In genomic region chr12:52243774-52244614, GRCh38 we compare ENCODE assay signal across 9 cellular contexts. TPM values are rescaled to one million over a fixed set of nuclear protein-coding genes. Genes with fewer than 3 reads are reported as not detected.
A peak's percentile ranks its signal among the peaks of the same experiment; 100 is the strongest.
DNase-seq lines count a peak whose midpoint lies in the region; ATAC-seq and TF ChIP-seq lines count a peak whose summit lies in the region.
"Had no signal": no experiment of that assay in that cellular context is flagged by ENCODE, and none has a peak within 500 bp of the region (broad histone marks: within the 10 kb centered on the region; RNA-seq: fewer than 3 reads in every experiment).

No MANE protein-coding gene starts in this region.

- no TSS peak for BruUV-seq in Caco-2 (replicated peaks; lab: Mats Ljungman, UMichigan)

- H3K27me3 ChIP-seq in Caco-2 (replicated peaks; ENCODE audit: control insufficient read depth, insufficient read depth, low read length), result no peaks in the 10 kb centered on the region
- H3K27me3 ChIP-seq in GM23338 (ENCODE audit: insufficient read depth), result 0 out of 2 replicates have a peak, but pooled peaks cover under 1% of the 10 kb centered on the region

- POLR2A ChIA-PET in Caco-2 (lab: Charles Lee), result no interaction called here

- no peak for DNase-seq in Caco-2
- peak; percentile 15 for DNase-seq in SK-N-DZ (ENCODE audit: low spot score)
- peak; percentile 87 for DNase-seq in amniotic epithelial cell (ENCODE audit: low read depth)
- peak; percentile 97 for DNase-seq in kidney tubule cell (ENCODE audit: low spot score)
- peak; percentile 9 to 55 (median 46) for DNase-seq in stimulated activated CD4-positive, alpha-beta T cell treated with anti-CD3 and anti-CD28 coated beads, TNF-alpha, amount 100 ng/mL, for 1 hour (ENCODE audit: low read depth in 3 of 3, low spot score in 1 of 3)
- no peak for DNase-seq in GM23338 (ENCODE audit: low spot score)

- H3K9me2 ChIP-seq in GM23338 (ENCODE audit: insufficient read depth), result no peaks in the 10 kb centered on the region

- no peak overlapping the region for H3K4me2 ChIP-seq in GM23338

- H3K4me1 ChIP-seq in Caco-2 (peaks cover 38% of the 10 kb centered on the region), GM23338 (ENCODE audit: insufficient read depth) (no peaks in the 10 kb centered on the region)

- no peaks in the 10 kb centered on the region for H3K79me2 ChIP-seq in GM23338 (replicated peaks; ENCODE audit: insufficient read depth)

- no peak overlapping the region for H3K27ac ChIP-seq in GM23338 (ENCODE audit: low read depth)

- H3K9me3 Mint-ChIP-seq in Caco-2 (ENCODE audit: unreplicated experiment), result no peaks in the 10 kb centered on the region
- no peaks in the 10 kb centered on the region for H3K9me3 Mint-ChIP-seq in GM23338

- H3F3A ChIP-seq in GM23338 (replicated peaks; ENCODE audit: low read depth), result no peaks in the 10 kb centered on the region

- no peak overlapping the region for H3K4me3 ChIP-seq in Caco-2 (ENCODE audit: low read depth, low read length)
- H3K4me3 ChIP-seq in GM23338, result no peak overlapping the region

- ATAC-seq in GM19463 (IDR thresholded peaks at IDR 0.05; ENCODE audit: unreplicated experiment) (peak; percentile 96), HG03558 (IDR thresholded peaks at IDR 0.05; ENCODE audit: extremely low read depth, unreplicated experiment) (peak; percentile 89), GM23338 (no peak)

- CTCF ChIA-PET in Caco-2 (lab: Charles Lee), result interaction anchor here (0.6 to 1.0 kb wide), 2 partner anchors 35 to 353 kb away, joined by 4 to 5 read pairs; no protein-coding TSS in a partner anchor

- H3K36me3 Mint-ChIP-seq in Caco-2 (ENCODE audit: insufficient read depth, unreplicated experiment), result peaks cover 12% of the 10 kb centered on the region
- H3K36me3 Mint-ChIP-seq in GM23338 (ENCODE audit: low read depth), result peaks cover 8% of the 10 kb centered on the region; the same call in 1 of the 3 replicates

- no peaks in the 10 kb centered on the region for H3K36me3 ChIP-seq in Caco-2 (ENCODE audit: control insufficient read depth, insufficient read depth, low read length)
- no peaks in the 10 kb centered on the region for H3K36me3 ChIP-seq in GM23338 (ENCODE audit: insufficient read depth)

- intact Hi-C loops in Caco-2 (cut with micrococcal nuclease; ENCODE audit: unreplicated experiment), result no loop called here

- TF ChIP-seq CTCF in Caco-2 (IDR thresholded peaks at IDR 0.05; ENCODE audit: insufficient read depth in 1 of 2, low read depth in 1 of 2, low read length in 1 of 2, severe bottlenecking in 1 of 2, unreplicated experiment in 1 of 2) (no peak), GM23338 (conservative IDR thresholded peaks at IDR 0.05; ENCODE audit: low read depth in 2 of 2) (no peak)

- H3K27ac Mint-ChIP-seq in Caco-2 (ENCODE audit: unreplicated experiment), result peak overlapping the region; percentile 34
- H3K27ac Mint-ChIP-seq in GM23338, result no peak overlapping the region; the same call in 1 of the 2 replicates

- H2AFZ ChIP-seq in GM23338, result no peak overlapping the region

- no peaks in the 10 kb centered on the region for H4K20me1 ChIP-seq in GM23338 (replicated peaks; ENCODE audit: insufficient read depth)

- H3K4me1 Mint-ChIP-seq in Caco-2 (ENCODE audit: low read depth, unreplicated experiment) (peaks cover 42% of the 10 kb centered on the region), GM23338 (peaks cover 36% of the 10 kb centered on the region)

- H3K4me3 Mint-ChIP-seq in Caco-2 (ENCODE audit: unreplicated experiment) (no peak overlapping the region), GM23338 (no peak overlapping the region)

- H3K9me3 ChIP-seq in Caco-2, result no peaks in the 10 kb centered on the region

- H3K27me3 Mint-ChIP-seq in Caco-2 (ENCODE audit: insufficient read depth, unreplicated experiment) (no peaks in the 10 kb centered on the region), GM23338 (ENCODE audit: insufficient read depth, low read depth, poor library complexity) (peaks cover 22% of the 10 kb centered on the region)

TF ChIP-seq in GM23338, 12 proteins besides CTCF, POLR2A, EP300 and RAD21 (continues in another document):
- no peak for TF ChIP-seq EZH2 (IDR thresholded peaks at IDR 0.05; ENCODE audit: low read depth, unreplicated experiment)
- TF ChIP-seq ZNF462 (CRISPR knock-in tag; IDR thresholded peaks at IDR 0.05), result no peak
- no peak for TF ChIP-seq STAT1 (IDR thresholded peaks at IDR 0.05; ENCODE audit: unreplicated experiment)
- TF ChIP-seq POLR2AphosphoS5 (IDR thresholded peaks at IDR 0.05; ENCODE audit: low read depth), result no peak
- no peak for TF ChIP-seq ZNF114 (CRISPR knock-in tag; IDR thresholded peaks at IDR 0.05)
- no peak for TF ChIP-seq CREB1 (CRISPR knock-in tag; IDR thresholded peaks at IDR 0.05; ENCODE audit: low read depth)
- TF ChIP-seq ZNF331 (CRISPR knock-in tag; IDR thresholded peaks at IDR 0.05; ENCODE audit: low read depth), result no peak
- TF ChIP-seq JUNB (IDR thresholded peaks at IDR 0.05; ENCODE audit: unreplicated experiment), result no peak

RNA-seq across cellular contexts. Expression of gene KRT7, which starts 11.0 kb away (rescaled TPM):
- total RNA-seq in Caco-2 (2022), result 13.9 and 19.9 TPM in 2 replicates
- not detected in 2 replicates for polyA plus RNA-seq in SK-N-DZ (2014; cell fraction: cytosol; rRNA removed)
- not detected in 2 replicates for polyA plus RNA-seq in SK-N-DZ (2014; cell fraction: nucleus; rRNA removed)
- 9.4 and 11.7 TPM in 2 replicates for total RNA-seq in GM23338 (2014; rRNA removed; shearing (Covaris generic))
- polyA plus RNA-seq in GM23338 (2016; fragmentation: Nextera tagmentation; extraction: Ambion mirVana), result 6.5 and 16.4 TPM in 2 replicates

RNA-seq across cellular contexts. Expression of gene KRT86, which starts 30.5 kb away (rescaled TPM):
- total RNA-seq in Caco-2 (2022), result not detected in 2 replicates
- not detected in 2 replicates for polyA plus RNA-seq in SK-N-DZ (2014; cell fraction: cytosol; rRNA removed)
- polyA plus RNA-seq in SK-N-DZ (2014; cell fraction: nucleus; rRNA removed), result not detected in 2 replicates
- total RNA-seq in GM23338 (2014; rRNA removed; shearing (Covaris generic)), result not detected in 2 replicates
- 0.16 and 0.30 TPM in 2 replicates for polyA plus RNA-seq in GM23338 (2016; fragmentation: Nextera tagmentation; extraction: Ambion mirVana)
- total RNA-seq: activated CD8-positive, alpha-beta memory T cell treated with anti-CD3 and anti-CD28 coated beads for 36 hours had no signal

RNA-seq across cellular contexts. Expression of gene KRT81, which starts 47.3 kb away (rescaled TPM):
- total RNA-seq in Caco-2 (2022), result 0.28 and 0.45 TPM in 2 replicates
- polyA plus RNA-seq in SK-N-DZ (2014; cell fraction: cytosol; rRNA removed), result not detected in 2 replicates
- polyA plus RNA-seq in SK-N-DZ (2014; cell fraction: nucleus; rRNA removed), result not detected in 2 replicates
- not detected in 2 replicates for total RNA-seq in GM23338 (2014; rRNA removed; shearing (Covaris generic))
- polyA plus RNA-seq in GM23338 (2016; fragmentation: Nextera tagmentation; extraction: Ambion mirVana), result not detected in 2 replicates
- total RNA-seq: activated CD8-positive, alpha-beta memory T cell treated with anti-CD3 and anti-CD28 coated beads for 36 hours had no signal

RNA-seq across cellular contexts. Expression of gene KRT80, which starts 52.2 kb away (rescaled TPM):
- total RNA-seq in Caco-2 (2022), result 0.26 and 0.29 TPM in 2 replicates
- polyA plus RNA-seq in SK-N-DZ (2014; cell fraction: cytosol; rRNA removed), result not detected in 2 replicates
- not detected in 2 replicates for polyA plus RNA-seq in SK-N-DZ (2014; cell fraction: nucleus; rRNA removed)
- total RNA-seq in GM23338 (2014; rRNA removed; shearing (Covaris generic)), result not detected in 2 replicates
- polyA plus RNA-seq in GM23338 (2016; fragmentation: Nextera tagmentation; extraction: Ambion mirVana), result not detected in 2 replicates
- total RNA-seq: activated CD8-positive, alpha-beta memory T cell treated with anti-CD3 and anti-CD28 coated beads for 36 hours had no signal

Comparison
In these comparisons a context has a peak if more than half of its experiments do, and no peak if none do; other contexts are left out.
1. DNase-seq: peak in SK-N-DZ (single experiment), amniotic epithelial cell (single experiment), kidney tubule cell (single experiment) and stimulated activated CD4-positive, alpha-beta T cell treated with anti-CD3 and anti-CD28 coated beads, TNF-alpha, amount 100 ng/mL, for 1 hour (3 of 3); none in Caco-2 (0 of 2) and GM23338 (single experiment).